Comparison of ENCODE assay signal across 1 cellular context in the genomic region with DNA sequence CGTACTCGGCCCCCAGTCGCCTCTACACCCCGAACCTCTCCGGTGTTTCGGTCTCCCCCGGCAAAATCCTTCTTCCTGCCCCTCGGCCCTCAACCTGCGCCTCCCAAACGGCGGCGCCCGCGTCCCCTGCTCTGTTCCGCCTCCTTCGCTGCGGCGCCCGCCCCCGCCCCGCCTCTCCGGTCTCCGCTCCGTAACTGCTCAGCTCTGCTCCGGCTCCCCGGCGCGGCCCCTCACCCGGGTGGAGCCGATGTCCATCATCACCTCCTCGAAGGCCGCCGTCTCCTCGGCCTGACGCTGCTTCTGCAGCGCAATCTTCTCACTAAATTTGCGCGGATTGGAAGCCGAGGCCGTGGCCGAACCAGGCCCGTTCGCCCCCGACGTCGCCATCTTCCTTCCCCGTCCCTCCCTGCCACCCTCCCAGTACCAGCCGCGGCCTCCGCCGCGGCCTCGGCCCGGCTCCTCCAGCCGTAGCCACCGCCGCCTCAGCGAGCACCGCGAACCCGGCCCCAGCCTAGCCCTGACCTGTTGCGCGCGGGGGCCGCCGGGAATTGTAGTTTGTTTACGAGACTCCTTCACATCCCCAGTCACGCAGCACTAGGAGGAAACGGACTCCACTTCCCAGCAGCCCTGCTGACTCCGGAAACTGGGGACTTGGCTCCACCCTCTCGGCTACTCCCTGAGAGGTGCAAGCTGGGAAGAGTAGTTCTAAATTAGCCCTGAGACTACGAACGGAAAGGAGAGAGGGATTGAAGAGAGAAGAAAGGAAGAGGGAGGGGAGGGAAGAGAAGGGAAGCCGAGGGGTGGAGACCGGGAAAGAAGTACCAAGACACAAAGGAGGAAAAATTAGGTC.
TF ChIP-seq lines count a peak whose summit lies in the region.

A gene with protein sequence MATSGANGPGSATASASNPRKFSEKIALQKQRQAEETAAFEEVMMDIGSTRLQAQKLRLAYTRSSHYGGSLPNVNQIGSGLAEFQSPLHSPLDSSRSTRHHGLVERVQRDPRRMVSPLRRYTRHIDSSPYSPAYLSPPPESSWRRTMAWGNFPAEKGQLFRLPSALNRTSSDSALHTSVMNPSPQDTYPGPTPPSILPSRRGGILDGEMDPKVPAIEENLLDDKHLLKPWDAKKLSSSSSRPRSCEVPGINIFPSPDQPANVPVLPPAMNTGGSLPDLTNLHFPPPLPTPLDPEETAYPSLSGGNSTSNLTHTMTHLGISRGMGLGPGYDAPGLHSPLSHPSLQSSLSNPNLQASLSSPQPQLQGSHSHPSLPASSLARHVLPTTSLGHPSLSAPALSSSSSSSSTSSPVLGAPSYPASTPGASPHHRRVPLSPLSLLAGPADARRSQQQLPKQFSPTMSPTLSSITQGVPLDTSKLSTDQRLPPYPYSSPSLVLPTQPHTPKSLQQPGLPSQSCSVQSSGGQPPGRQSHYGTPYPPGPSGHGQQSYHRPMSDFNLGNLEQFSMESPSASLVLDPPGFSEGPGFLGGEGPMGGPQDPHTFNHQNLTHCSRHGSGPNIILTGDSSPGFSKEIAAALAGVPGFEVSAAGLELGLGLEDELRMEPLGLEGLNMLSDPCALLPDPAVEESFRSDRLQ (minus strand): TSS at position 502 of the 850 bp plus-strand sequence. CDS start 115 bp downstream, at position 387.

TF ChIP-seq in H1, 55 proteins besides CTCF, POLR2A, EP300 and RAD21 (continued from another document and continues in another):
- TF ChIP-seq, protein P1, sequence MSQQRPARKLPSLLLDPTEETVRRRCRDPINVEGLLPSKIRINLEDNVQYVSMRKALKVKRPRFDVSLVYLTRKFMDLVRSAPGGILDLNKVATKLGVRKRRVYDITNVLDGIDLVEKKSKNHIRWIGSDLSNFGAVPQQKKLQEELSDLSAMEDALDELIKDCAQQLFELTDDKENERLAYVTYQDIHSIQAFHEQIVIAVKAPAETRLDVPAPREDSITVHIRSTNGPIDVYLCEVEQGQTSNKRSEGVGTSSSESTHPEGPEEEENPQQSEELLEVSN (IDR thresholded peaks at IDR 0.05): no peak
- no peak for TF ChIP-seq NANOG (IDR thresholded peaks at IDR 0.05; ENCODE audit: insufficient read depth, low read depth, low read length, poor library complexity, severe bottlenecking)
- TF ChIP-seq CEBPB (IDR thresholded peaks at IDR 0.05; ENCODE audit: low read depth, low read length): no peak
- TF ChIP-seq SAP30 (IDR thresholded peaks at IDR 0.05; ENCODE audit: insufficient read depth, insufficient replicate concordance, low read length): no peak
- peak; percentile 99 for TF ChIP-seq SIX5 (IDR thresholded peaks at IDR 0.05; ENCODE audit: low read depth, low read length)
- peak; percentile 13 to 91; a peak in 3 of 4 replicates for TF ChIP-seq SIN3A (conservative IDR thresholded peaks at IDR 0.05 in 1 of 2, IDR thresholded peaks at IDR 0.05 in 1 of 2; ENCODE audit: low read depth in 1 of 2, low read length in 2 of 2)
- no peak for TF ChIP-seq ZNF274 (IDR thresholded peaks at IDR 0.05; ENCODE audit: borderline replicate concordance, extremely low read depth, low read length)
- TF ChIP-seq POLR2AphosphoS5 (IDR thresholded peaks at IDR 0.05; ENCODE audit: low read depth, low read length): peak; percentile 79
- no peak for TF ChIP-seq SRF (IDR thresholded peaks at IDR 0.05; ENCODE audit: low read depth, low read length)
- TF ChIP-seq CTBP2 (IDR thresholded peaks at IDR 0.05; ENCODE audit: borderline replicate concordance, insufficient read depth, insufficient read length, low read length): no peak
- no peak for TF ChIP-seq BCL11A (IDR thresholded peaks at IDR 0.05; ENCODE audit: low read depth in 2 of 2, low read length in 2 of 2)
- no peak for TF ChIP-seq HDAC6 (IDR thresholded peaks at IDR 0.05; ENCODE audit: low read depth, low read length)
- TF ChIP-seq NRF1 (IDR thresholded peaks at IDR 0.05; ENCODE audit: low read depth, low read length): no peak
- no peak for TF ChIP-seq BACH1 (IDR thresholded peaks at IDR 0.05; ENCODE audit: low read length)
- peak; percentile 83 for TF ChIP-seq ASH2L (IDR thresholded peaks at IDR 0.05; ENCODE audit: low read length)
- TF ChIP-seq TBP (IDR thresholded peaks at IDR 0.05; ENCODE audit: low read depth, low read length): peak; percentile 67
- TF ChIP-seq RNF2 (IDR thresholded peaks at IDR 0.05; ENCODE audit: borderline replicate concordance, low read depth, low read length, missing control alignments, poor library complexity, severe bottlenecking): no peak
- peak; percentile 75 for TF ChIP-seq CREB1 (IDR thresholded peaks at IDR 0.05)
- peak; percentile 81 for TF ChIP-seq TAF7 (optimal IDR thresholded peaks at IDR 0.05; ENCODE audit: borderline replicate concordance, low read depth, low read length)
- TF ChIP-seq, protein P2, sequence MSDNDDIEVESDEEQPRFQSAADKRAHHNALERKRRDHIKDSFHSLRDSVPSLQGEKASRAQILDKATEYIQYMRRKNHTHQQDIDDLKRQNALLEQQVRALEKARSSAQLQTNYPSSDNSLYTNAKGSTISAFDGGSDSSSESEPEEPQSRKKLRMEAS (IDR thresholded peaks at IDR 0.05): no peak
- TF ChIP-seq FOSL1 (IDR thresholded peaks at IDR 0.05; ENCODE audit: insufficient read depth, low read depth, low read length): no peak
- TF ChIP-seq, protein P3, sequence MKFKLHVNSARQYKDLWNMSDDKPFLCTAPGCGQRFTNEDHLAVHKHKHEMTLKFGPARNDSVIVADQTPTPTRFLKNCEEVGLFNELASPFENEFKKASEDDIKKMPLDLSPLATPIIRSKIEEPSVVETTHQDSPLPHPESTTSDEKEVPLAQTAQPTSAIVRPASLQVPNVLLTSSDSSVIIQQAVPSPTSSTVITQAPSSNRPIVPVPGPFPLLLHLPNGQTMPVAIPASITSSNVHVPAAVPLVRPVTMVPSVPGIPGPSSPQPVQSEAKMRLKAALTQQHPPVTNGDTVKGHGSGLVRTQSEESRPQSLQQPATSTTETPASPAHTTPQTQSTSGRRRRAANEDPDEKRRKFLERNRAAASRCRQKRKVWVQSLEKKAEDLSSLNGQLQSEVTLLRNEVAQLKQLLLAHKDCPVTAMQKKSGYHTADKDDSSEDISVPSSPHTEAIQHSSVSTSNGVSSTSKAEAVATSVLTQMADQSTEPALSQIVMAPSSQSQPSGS (IDR thresholded peaks at IDR 0.05; ENCODE audit: low read length): peak; percentile 71
- peak; percentile 80 for TF ChIP-seq PHF8 (conservative IDR thresholded peaks at IDR 0.05; ENCODE audit: low read depth, low read length)
- peak; percentile 71 for TF ChIP-seq TAF1 (IDR thresholded peaks at IDR 0.05; ENCODE audit: low read depth, low read length)
- no peak for TF ChIP-seq POU5F1 (IDR thresholded peaks at IDR 0.05; ENCODE audit: low read depth, low read length)
- TF ChIP-seq, protein P4, sequence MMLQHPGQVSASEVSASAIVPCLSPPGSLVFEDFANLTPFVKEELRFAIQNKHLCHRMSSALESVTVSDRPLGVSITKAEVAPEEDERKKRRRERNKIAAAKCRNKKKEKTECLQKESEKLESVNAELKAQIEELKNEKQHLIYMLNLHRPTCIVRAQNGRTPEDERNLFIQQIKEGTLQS (IDR thresholded peaks at IDR 0.05; ENCODE audit: insufficient read depth, low read depth, low read length): no peak
- TF ChIP-seq KDM4A (IDR thresholded peaks at IDR 0.05; ENCODE audit: low read depth, low read length, severe bottlenecking): peak; percentile 30
- no peak for TF ChIP-seq SUZ12 (IDR thresholded peaks at IDR 0.05; ENCODE audit: low read length)
- TF ChIP-seq EZH2 (IDR thresholded peaks at IDR 0.05; ENCODE audit: low read depth, low read length, severe bottlenecking): no peak
- TF ChIP-seq KDM1A (IDR thresholded peaks at IDR 0.05; ENCODE audit: borderline replicate concordance, low read length): no peak
- no peak for TF ChIP-seq BRCA1 (IDR thresholded peaks at IDR 0.05; ENCODE audit: low read depth, low read length)
- no peak for TF ChIP-seq SP2 (IDR thresholded peaks at IDR 0.05; ENCODE audit: low read length)
- no peak for TF ChIP-seq KDM5A (IDR thresholded peaks at IDR 0.05; ENCODE audit: low read length)
- no peak for TF ChIP-seq GTF2F1 (IDR thresholded peaks at IDR 0.05; ENCODE audit: borderline replicate concordance, low read depth, low read length)
- TF ChIP-seq MAFK (IDR thresholded peaks at IDR 0.05; ENCODE audit: low read depth, low read length): no peak
- peak; percentile 66; the same call in 1 of the 2 replicates for TF ChIP-seq SP1 (IDR thresholded peaks at IDR 0.05; ENCODE audit: low read depth, low read length)
- TF ChIP-seq TCF12 (IDR thresholded peaks at IDR 0.05; ENCODE audit: low read depth, low read length): no peak
- TF ChIP-seq CBX5 (IDR thresholded peaks at IDR 0.05; ENCODE audit: low read depth, low read length): no peak
- no peak for TF ChIP-seq CBX8 (IDR thresholded peaks at IDR 0.05; ENCODE audit: borderline replicate concordance, low read depth, low read length)
- TF ChIP-seq JUND (IDR thresholded peaks at IDR 0.05; ENCODE audit: low read length): no peak
- peak; percentile 29; the same call in 1 of the 2 replicates for TF ChIP-seq EGR1 (IDR thresholded peaks at IDR 0.05; ENCODE audit: borderline replicate concordance, low read depth, low read length)
- TF ChIP-seq CHD2 (IDR thresholded peaks at IDR 0.05; ENCODE audit: low read length): no peak
- TF ChIP-seq RXRA (IDR thresholded peaks at IDR 0.05; ENCODE audit: insufficient read depth, low read depth, low read length): no peak
- TF ChIP-seq, protein P5, sequence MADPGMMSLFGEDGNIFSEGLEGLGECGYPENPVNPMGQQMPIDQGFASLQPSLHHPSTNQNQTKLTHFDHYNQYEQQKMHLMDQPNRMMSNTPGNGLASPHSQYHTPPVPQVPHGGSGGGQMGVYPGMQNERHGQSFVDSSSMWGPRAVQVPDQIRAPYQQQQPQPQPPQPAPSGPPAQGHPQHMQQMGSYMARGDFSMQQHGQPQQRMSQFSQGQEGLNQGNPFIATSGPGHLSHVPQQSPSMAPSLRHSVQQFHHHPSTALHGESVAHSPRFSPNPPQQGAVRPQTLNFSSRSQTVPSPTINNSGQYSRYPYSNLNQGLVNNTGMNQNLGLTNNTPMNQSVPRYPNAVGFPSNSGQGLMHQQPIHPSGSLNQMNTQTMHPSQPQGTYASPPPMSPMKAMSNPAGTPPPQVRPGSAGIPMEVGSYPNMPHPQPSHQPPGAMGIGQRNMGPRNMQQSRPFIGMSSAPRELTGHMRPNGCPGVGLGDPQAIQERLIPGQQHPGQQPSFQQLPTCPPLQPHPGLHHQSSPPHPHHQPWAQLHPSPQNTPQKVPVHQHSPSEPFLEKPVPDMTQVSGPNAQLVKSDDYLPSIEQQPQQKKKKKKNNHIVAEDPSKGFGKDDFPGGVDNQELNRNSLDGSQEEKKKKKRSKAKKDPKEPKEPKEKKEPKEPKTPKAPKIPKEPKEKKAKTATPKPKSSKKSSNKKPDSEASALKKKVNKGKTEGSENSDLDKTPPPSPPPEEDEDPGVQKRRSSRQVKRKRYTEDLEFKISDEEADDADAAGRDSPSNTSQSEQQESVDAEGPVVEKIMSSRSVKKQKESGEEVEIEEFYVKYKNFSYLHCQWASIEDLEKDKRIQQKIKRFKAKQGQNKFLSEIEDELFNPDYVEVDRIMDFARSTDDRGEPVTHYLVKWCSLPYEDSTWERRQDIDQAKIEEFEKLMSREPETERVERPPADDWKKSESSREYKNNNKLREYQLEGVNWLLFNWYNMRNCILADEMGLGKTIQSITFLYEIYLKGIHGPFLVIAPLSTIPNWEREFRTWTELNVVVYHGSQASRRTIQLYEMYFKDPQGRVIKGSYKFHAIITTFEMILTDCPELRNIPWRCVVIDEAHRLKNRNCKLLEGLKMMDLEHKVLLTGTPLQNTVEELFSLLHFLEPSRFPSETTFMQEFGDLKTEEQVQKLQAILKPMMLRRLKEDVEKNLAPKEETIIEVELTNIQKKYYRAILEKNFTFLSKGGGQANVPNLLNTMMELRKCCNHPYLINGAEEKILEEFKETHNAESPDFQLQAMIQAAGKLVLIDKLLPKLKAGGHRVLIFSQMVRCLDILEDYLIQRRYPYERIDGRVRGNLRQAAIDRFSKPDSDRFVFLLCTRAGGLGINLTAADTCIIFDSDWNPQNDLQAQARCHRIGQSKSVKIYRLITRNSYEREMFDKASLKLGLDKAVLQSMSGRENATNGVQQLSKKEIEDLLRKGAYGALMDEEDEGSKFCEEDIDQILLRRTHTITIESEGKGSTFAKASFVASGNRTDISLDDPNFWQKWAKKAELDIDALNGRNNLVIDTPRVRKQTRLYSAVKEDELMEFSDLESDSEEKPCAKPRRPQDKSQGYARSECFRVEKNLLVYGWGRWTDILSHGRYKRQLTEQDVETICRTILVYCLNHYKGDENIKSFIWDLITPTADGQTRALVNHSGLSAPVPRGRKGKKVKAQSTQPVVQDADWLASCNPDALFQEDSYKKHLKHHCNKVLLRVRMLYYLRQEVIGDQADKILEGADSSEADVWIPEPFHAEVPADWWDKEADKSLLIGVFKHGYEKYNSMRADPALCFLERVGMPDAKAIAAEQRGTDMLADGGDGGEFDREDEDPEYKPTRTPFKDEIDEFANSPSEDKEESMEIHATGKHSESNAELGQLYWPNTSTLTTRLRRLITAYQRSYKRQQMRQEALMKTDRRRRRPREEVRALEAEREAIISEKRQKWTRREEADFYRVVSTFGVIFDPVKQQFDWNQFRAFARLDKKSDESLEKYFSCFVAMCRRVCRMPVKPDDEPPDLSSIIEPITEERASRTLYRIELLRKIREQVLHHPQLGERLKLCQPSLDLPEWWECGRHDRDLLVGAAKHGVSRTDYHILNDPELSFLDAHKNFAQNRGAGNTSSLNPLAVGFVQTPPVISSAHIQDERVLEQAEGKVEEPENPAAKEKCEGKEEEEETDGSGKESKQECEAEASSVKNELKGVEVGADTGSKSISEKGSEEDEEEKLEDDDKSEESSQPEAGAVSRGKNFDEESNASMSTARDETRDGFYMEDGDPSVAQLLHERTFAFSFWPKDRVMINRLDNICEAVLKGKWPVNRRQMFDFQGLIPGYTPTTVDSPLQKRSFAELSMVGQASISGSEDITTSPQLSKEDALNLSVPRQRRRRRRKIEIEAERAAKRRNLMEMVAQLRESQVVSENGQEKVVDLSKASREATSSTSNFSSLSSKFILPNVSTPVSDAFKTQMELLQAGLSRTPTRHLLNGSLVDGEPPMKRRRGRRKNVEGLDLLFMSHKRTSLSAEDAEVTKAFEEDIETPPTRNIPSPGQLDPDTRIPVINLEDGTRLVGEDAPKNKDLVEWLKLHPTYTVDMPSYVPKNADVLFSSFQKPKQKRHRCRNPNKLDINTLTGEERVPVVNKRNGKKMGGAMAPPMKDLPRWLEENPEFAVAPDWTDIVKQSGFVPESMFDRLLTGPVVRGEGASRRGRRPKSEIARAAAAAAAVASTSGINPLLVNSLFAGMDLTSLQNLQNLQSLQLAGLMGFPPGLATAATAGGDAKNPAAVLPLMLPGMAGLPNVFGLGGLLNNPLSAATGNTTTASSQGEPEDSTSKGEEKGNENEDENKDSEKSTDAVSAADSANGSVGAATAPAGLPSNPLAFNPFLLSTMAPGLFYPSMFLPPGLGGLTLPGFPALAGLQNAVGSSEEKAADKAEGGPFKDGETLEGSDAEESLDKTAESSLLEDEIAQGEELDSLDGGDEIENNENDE (IDR thresholded peaks at IDR 0.05; ENCODE audit: insufficient replicate concordance, low read length): no peak
- TF ChIP-seq RBBP5 (IDR thresholded peaks at IDR 0.05; ENCODE audit: borderline replicate concordance, low read depth, low read length): peak; percentile 70; the same call in 1 of the 2 replicates
- TF ChIP-seq SIRT6 (IDR thresholded peaks at IDR 0.05; ENCODE audit: low read length): no peak
- TF ChIP-seq, protein P6, sequence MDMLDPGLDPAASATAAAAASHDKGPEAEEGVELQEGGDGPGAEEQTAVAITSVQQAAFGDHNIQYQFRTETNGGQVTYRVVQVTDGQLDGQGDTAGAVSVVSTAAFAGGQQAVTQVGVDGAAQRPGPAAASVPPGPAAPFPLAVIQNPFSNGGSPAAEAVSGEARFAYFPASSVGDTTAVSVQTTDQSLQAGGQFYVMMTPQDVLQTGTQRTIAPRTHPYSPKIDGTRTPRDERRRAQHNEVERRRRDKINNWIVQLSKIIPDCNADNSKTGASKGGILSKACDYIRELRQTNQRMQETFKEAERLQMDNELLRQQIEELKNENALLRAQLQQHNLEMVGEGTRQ (IDR thresholded peaks at IDR 0.05; ENCODE audit: low read length): no peak
- TF ChIP-seq YY1 (IDR thresholded peaks at IDR 0.05; ENCODE audit: low read depth, low read length): peak; percentile 76
